20 cellular contexts compared by ENCODE assay signal in genomic region chr7:78565784-78566183, GRCh38.
A peak's percentile ranks its signal among the peaks of the same experiment; 100 is the strongest.
DNase-seq lines count a peak whose midpoint lies in the region; ATAC-seq and TF ChIP-seq lines count a peak whose summit lies in the region.
"Had no signal": no experiment of that assay in that cellular context is flagged by ENCODE, and none has a peak within 500 bp of the region (broad histone marks: within the 10 kb centered on the region; RNA-seq: fewer than 3 reads in every experiment).

No MANE protein-coding gene starts in this region.

- H3K27ac ChIP-seq in GM23338 (ENCODE audit: low read depth): no peak overlapping the region; the same call in 1 of the 2 replicates
- H3K27ac ChIP-seq in dorsolateral prefrontal cortex: peak overlapping the region in 37 of 59 donors; percentile 0 to 80 (median 47)
- H3K27ac ChIP-seq in iPS-20b (ENCODE audit: low read length): peak overlapping the region; percentile 49
- no peak overlapping the region for H3K27ac ChIP-seq in gastroesophageal sphincter
- H3K27ac ChIP-seq: 22Rv1; A549; BLaER1 treated with 17β-estradiol and CSF1 and Interleukin-3, amounts not matched to agents 10 nM and 100 nM; C4-2B had no signal

- H3K4me3 Mint-ChIP-seq in GM23338 (no peak overlapping the region), WTC11 (no peak overlapping the region)
- no peak overlapping the region for H3K4me3 Mint-ChIP-seq in stimulated activated effector memory CD8-positive, alpha-beta T cell treated with anti-CD3 and anti-CD28 coated beads, Interleukin-12 subunit alpha, Interleukin-12 subunit beta, amount 100 ng/mL, for 72 hours
- no peak overlapping the region for H3K4me3 Mint-ChIP-seq in activated CD4-positive, alpha-beta T cell treated with anti-CD3 and anti-CD28 coated beads, Interleukin-2, amount 10 ng/mL, durations not matched to agents 7 days and 5 days
- H3K4me3 Mint-ChIP-seq: B cell; CD4-positive, alpha-beta T cell; CD8-positive, alpha-beta T cell had no signal

- no peaks in the 10 kb centered on the region for H3K9me2 ChIP-seq in GM23338 (ENCODE audit: insufficient read depth)

- ATAC-seq in GM23338: no peak
- ATAC-seq in WTC11: no peak
- ATAC-seq in stimulated activated effector memory CD8-positive, alpha-beta T cell treated with anti-CD3 and anti-CD28 coated beads, Interleukin-12 subunit alpha, Interleukin-12 subunit beta, amount 100 ng/mL, for 72 hours: no peak
- no peak for ATAC-seq in gastroesophageal sphincter
- ATAC-seq: A549; CD8-positive, alpha-beta T cell had no signal

- no peaks in the 10 kb centered on the region for H3K36me3 ChIP-seq in GM23338 (ENCODE audit: insufficient read depth)
- no peaks in the 10 kb centered on the region for H3K36me3 ChIP-seq in iPS-20b (ENCODE audit: insufficient read depth, low read depth, low read length)
- no peaks in the 10 kb centered on the region for H3K36me3 ChIP-seq in gastroesophageal sphincter
- H3K36me3 ChIP-seq: BLaER1 treated with 17β-estradiol and CSF1 and Interleukin-3, amounts not matched to agents 10 nM and 100 nM had no signal

- H3K9me3 Mint-ChIP-seq in GM23338: no peaks in the 10 kb centered on the region
- no peaks in the 10 kb centered on the region for H3K9me3 Mint-ChIP-seq in WTC11
- H3K9me3 Mint-ChIP-seq in stimulated activated effector memory CD8-positive, alpha-beta T cell treated with anti-CD3 and anti-CD28 coated beads, Interleukin-12 subunit alpha, Interleukin-12 subunit beta, amount 100 ng/mL, for 72 hours: peaks cover 4% of the 10 kb centered on the region
- no peaks in the 10 kb centered on the region for H3K9me3 Mint-ChIP-seq in activated CD4-positive, alpha-beta T cell treated with anti-CD3 and anti-CD28 coated beads, Interleukin-2, amount 10 ng/mL, durations not matched to agents 7 days and 5 days
- H3K9me3 Mint-ChIP-seq: CD4-positive, alpha-beta T cell; CD8-positive, alpha-beta T cell had no signal

- H3K27me3 ChIP-seq in GM23338 (ENCODE audit: insufficient read depth): no peaks in the 10 kb centered on the region
- H3K27me3 ChIP-seq in dorsolateral prefrontal cortex: no peaks in the 10 kb centered on the region
- no peaks in the 10 kb centered on the region for H3K27me3 ChIP-seq in iPS-20b (ENCODE audit: insufficient read depth, low read length)
- H3K27me3 ChIP-seq in gastroesophageal sphincter: no peaks in the 10 kb centered on the region
- H3K27me3 ChIP-seq: BLaER1 treated with 17β-estradiol and CSF1 and Interleukin-3, amounts not matched to agents 10 nM and 100 nM had no signal

- TF ChIP-seq EP300 in gastroesophageal sphincter (IDR thresholded peaks at IDR 0.05): no peak

- H3K9me3 ChIP-seq in iPS-20b (ENCODE audit: insufficient read depth, low read depth, low read length) (no peaks in the 10 kb centered on the region), gastroesophageal sphincter (no peaks in the 10 kb centered on the region)
- H3K9me3 ChIP-seq: A549; BLaER1 treated with 17β-estradiol and CSF1 and Interleukin-3, amounts not matched to agents 10 nM and 100 nM; Caco-2 had no signal

- DNase-seq in GM23338 (ENCODE audit: low spot score): no peak
- DNase-seq in WTC11 (ENCODE audit: low spot score): no peak
- DNase-seq in dorsolateral prefrontal cortex: no peak
- no peak for DNase-seq in stimulated activated effector memory CD8-positive, alpha-beta T cell treated with anti-CD3 and anti-CD28 coated beads, Interleukin-12 subunit alpha, Interleukin-12 subunit beta, amount 100 ng/mL, for 72 hours (ENCODE audit: low spot score in 2 of 2)
- DNase-seq in LoVo (ENCODE audit: low spot score): no peak
- no peak for DNase-seq in activated CD4-positive, alpha-beta T cell treated with anti-CD3 and anti-CD28 coated beads, Interleukin-2, amount 10 ng/mL, durations not matched to agents 7 days and 5 days
- DNase-seq: AML-193; Caco-2; Calu3; CD4-positive, alpha-beta T cell; CD8-positive, alpha-beta T cell; DMS79 treated with DMSO at 0.1 percent for 48 hours; GF-D8 had no signal

- H3K4me3 ChIP-seq in GM23338 (no peak overlapping the region), dorsolateral prefrontal cortex (no peak overlapping the region), iPS-20b (ENCODE audit: low read length) (no peak overlapping the region), gastroesophageal sphincter (no peak overlapping the region)
- H3K4me3 ChIP-seq: A549; BLaER1 treated with 17β-estradiol and CSF1 and Interleukin-3, amounts not matched to agents 10 nM and 100 nM had no signal

- H3K4me2 ChIP-seq in GM23338: no peak overlapping the region
- H3K4me2 ChIP-seq: A549; BLaER1 treated with 17β-estradiol and CSF1 and Interleukin-3, amounts not matched to agents 10 nM and 100 nM had no signal

- H3K4me1 ChIP-seq in GM23338 (ENCODE audit: insufficient read depth) (peaks cover 60% of the 10 kb centered on the region), iPS-20b (ENCODE audit: insufficient read depth, low read length) (peaks cover 42% of the 10 kb centered on the region), gastroesophageal sphincter (no peaks in the 10 kb centered on the region)
- H3K4me1 ChIP-seq: A549, Caco-2 had no signal

- H3K4me1 Mint-ChIP-seq in GM23338: peaks cover 44% of the 10 kb centered on the region
- H3K4me1 Mint-ChIP-seq in WTC11: peaks cover 52% of the 10 kb centered on the region
- no peaks in the 10 kb centered on the region for H3K4me1 Mint-ChIP-seq in stimulated activated effector memory CD8-positive, alpha-beta T cell treated with anti-CD3 and anti-CD28 coated beads, Interleukin-12 subunit alpha, Interleukin-12 subunit beta, amount 100 ng/mL, for 72 hours
- no peaks in the 10 kb centered on the region for H3K4me1 Mint-ChIP-seq in activated CD4-positive, alpha-beta T cell treated with anti-CD3 and anti-CD28 coated beads, Interleukin-2, amount 10 ng/mL, durations not matched to agents 7 days and 5 days
- H3K4me1 Mint-ChIP-seq: B cell had no signal

- H3K27ac Mint-ChIP-seq in GM23338 (peak overlapping the region; percentile 77), WTC11 (peak overlapping the region; percentile 31)
- H3K27ac Mint-ChIP-seq in stimulated activated effector memory CD8-positive, alpha-beta T cell treated with anti-CD3 and anti-CD28 coated beads, Interleukin-12 subunit alpha, Interleukin-12 subunit beta, amount 100 ng/mL, for 72 hours: no peak overlapping the region
- no peak overlapping the region for H3K27ac Mint-ChIP-seq in activated CD4-positive, alpha-beta T cell treated with anti-CD3 and anti-CD28 coated beads, Interleukin-2, amount 10 ng/mL, durations not matched to agents 7 days and 5 days
- H3K27ac Mint-ChIP-seq: B cell; CD4-positive, alpha-beta T cell; CD8-positive, alpha-beta T cell had no signal

- no peak overlapping the region for H2AFZ ChIP-seq in GM23338

- no peaks in the 10 kb centered on the region for H3F3A ChIP-seq in GM23338 (replicated peaks; ENCODE audit: low read depth)

- no peak overlapping the region for H3K9ac ChIP-seq in iPS-20b (ENCODE audit: low read depth, low read length)
- H3K9ac ChIP-seq: BLaER1 treated with 17β-estradiol and CSF1 and Interleukin-3, amounts not matched to agents 10 nM and 100 nM had no signal

- peaks cover 11% of the 10 kb centered on the region for H3K79me2 ChIP-seq in GM23338 (replicated peaks; ENCODE audit: insufficient read depth)

- no peak for TF ChIP-seq CTCF in GM23338 (conservative IDR thresholded peaks at IDR 0.05; ENCODE audit: low read depth in 2 of 2)
- no peak for TF ChIP-seq CTCF in WTC11 (IDR thresholded peaks at IDR 0.05)
- TF ChIP-seq CTCF in dorsolateral prefrontal cortex (IDR thresholded peaks at IDR 0.05 in 54 of 56, conservative IDR thresholded peaks at IDR 0.05 in 2 of 56; ENCODE audit: low read depth in 1 of 56, partially characterized antibody in 56 of 56): no peak
- no peak for TF ChIP-seq CTCF in gastroesophageal sphincter (IDR thresholded peaks at IDR 0.05)

- intact Hi-C loops in dorsolateral prefrontal cortex (cut with DNase I): loop anchor here in 1 of 2 donors (10.0 kb wide), 1 partner anchor 209 kb away; no protein-coding TSS in a partner anchor

- H3K27me3 Mint-ChIP-seq in GM23338 (ENCODE audit: insufficient read depth, low read depth, poor library complexity) (peaks cover 2% of the 10 kb centered on the region), WTC11 (ENCODE audit: low read depth) (no peaks in the 10 kb centered on the region)
- H3K27me3 Mint-ChIP-seq in activated CD4-positive, alpha-beta T cell treated with anti-CD3 and anti-CD28 coated beads, Interleukin-2, amount 10 ng/mL, durations not matched to agents 7 days and 5 days: no peaks in the 10 kb centered on the region
- H3K27me3 Mint-ChIP-seq: B cell; CD4-positive, alpha-beta T cell had no signal

- peaks cover 6% of the 10 kb centered on the region; the same call in 2 of the 3 replicates for H3K36me3 Mint-ChIP-seq in GM23338 (ENCODE audit: low read depth)
- H3K36me3 Mint-ChIP-seq in WTC11: no peaks in the 10 kb centered on the region
- no peaks in the 10 kb centered on the region for H3K36me3 Mint-ChIP-seq in stimulated activated effector memory CD8-positive, alpha-beta T cell treated with anti-CD3 and anti-CD28 coated beads, Interleukin-12 subunit alpha, Interleukin-12 subunit beta, amount 100 ng/mL, for 72 hours
- no peaks in the 10 kb centered on the region for H3K36me3 Mint-ChIP-seq in activated CD4-positive, alpha-beta T cell treated with anti-CD3 and anti-CD28 coated beads, Interleukin-2, amount 10 ng/mL, durations not matched to agents 7 days and 5 days (ENCODE audit: low read depth)
- H3K36me3 Mint-ChIP-seq: CD8-positive, alpha-beta T cell had no signal

- H4K20me1 ChIP-seq in GM23338 (replicated peaks; ENCODE audit: insufficient read depth): no peaks in the 10 kb centered on the region
- H4K20me1 ChIP-seq: BLaER1 treated with 17β-estradiol and CSF1 and Interleukin-3, amounts not matched to agents 10 nM and 100 nM had no signal

- CTCF ChIA-PET in WTC11 (lab: Charles Lee): no interaction called here
- CTCF ChIA-PET in activated CD4-positive, alpha-beta T cell treated with anti-CD3 and anti-CD28 coated beads, Interleukin-2, amount 10 ng/mL, durations not matched to agents 7 days and 5 days (lab: Charles Lee): no interaction called here

- 81 to 84% methylated on average over 5 of the region's 5 CpGs for WGBS in gastroesophageal sphincter (ENCODE audit: low coverage in 1 of 2), 2 donors

- TF ChIP-seq POLR2A in gastroesophageal sphincter (IDR thresholded peaks at IDR 0.05): no peak

- POLR2A ChIA-PET in WTC11 (lab: Charles Lee): no interaction called here
- POLR2A ChIA-PET in activated CD4-positive, alpha-beta T cell treated with anti-CD3 and anti-CD28 coated beads, Interleukin-2, amount 10 ng/mL, durations not matched to agents 7 days and 5 days (lab: Charles Lee): no interaction called here

TF ChIP-seq in GM23338, 12 proteins besides CTCF, POLR2A, EP300 and RAD21 (continues in another document):
- TF ChIP-seq ZNF331 (CRISPR knock-in tag; IDR thresholded peaks at IDR 0.05; ENCODE audit: low read depth) (no peak), EZH2phosphoT487 (IDR thresholded peaks at IDR 0.05; ENCODE audit: unreplicated experiment) (no peak), CREB1 (CRISPR knock-in tag; IDR thresholded peaks at IDR 0.05; ENCODE audit: low read depth) (no peak), ZNF114 (CRISPR knock-in tag; IDR thresholded peaks at IDR 0.05) (no peak)

TF ChIP-seq in WTC11, 78 proteins besides CTCF, POLR2A, EP300 and RAD21:
- TF ChIP-seq JAZF1 (CRISPR knock-in tag; IDR thresholded peaks at IDR 0.05) (no peak), CREM (CRISPR knock-in tag; IDR thresholded peaks at IDR 0.05) (no peak), NR2C2 (CRISPR knock-in tag; IDR thresholded peaks at IDR 0.05) (no peak)
TF ChIP-seq in WTC11: peak in this region for 0.

Comparison
In these comparisons a context has a peak if more than half of its experiments do, and no peak if none do; other contexts are left out.
1. H3K27ac ChIP-seq: peak in dorsolateral prefrontal cortex (37 of 59) and iPS-20b (single experiment); none in GM23338 (single experiment) and gastroesophageal sphincter (0 of 4).
2. H3K27ac Mint-ChIP-seq: peak in GM23338 (single experiment) and WTC11 (single experiment); none in stimulated activated effector memory CD8-positive, alpha-beta T cell treated with anti-CD3 and anti-CD28 coated beads, Interleukin-12 subunit alpha, Interleukin-12 subunit beta, amount 100 ng/mL, for 72 hours (single experiment) and activated CD4-positive, alpha-beta T cell treated with anti-CD3 and anti-CD28 coated beads, Interleukin-2, amount 10 ng/mL, durations not matched to agents 7 days and 5 days (single experiment).